1 cellular context compared by ENCODE assay signal in the genomic region with DNA sequence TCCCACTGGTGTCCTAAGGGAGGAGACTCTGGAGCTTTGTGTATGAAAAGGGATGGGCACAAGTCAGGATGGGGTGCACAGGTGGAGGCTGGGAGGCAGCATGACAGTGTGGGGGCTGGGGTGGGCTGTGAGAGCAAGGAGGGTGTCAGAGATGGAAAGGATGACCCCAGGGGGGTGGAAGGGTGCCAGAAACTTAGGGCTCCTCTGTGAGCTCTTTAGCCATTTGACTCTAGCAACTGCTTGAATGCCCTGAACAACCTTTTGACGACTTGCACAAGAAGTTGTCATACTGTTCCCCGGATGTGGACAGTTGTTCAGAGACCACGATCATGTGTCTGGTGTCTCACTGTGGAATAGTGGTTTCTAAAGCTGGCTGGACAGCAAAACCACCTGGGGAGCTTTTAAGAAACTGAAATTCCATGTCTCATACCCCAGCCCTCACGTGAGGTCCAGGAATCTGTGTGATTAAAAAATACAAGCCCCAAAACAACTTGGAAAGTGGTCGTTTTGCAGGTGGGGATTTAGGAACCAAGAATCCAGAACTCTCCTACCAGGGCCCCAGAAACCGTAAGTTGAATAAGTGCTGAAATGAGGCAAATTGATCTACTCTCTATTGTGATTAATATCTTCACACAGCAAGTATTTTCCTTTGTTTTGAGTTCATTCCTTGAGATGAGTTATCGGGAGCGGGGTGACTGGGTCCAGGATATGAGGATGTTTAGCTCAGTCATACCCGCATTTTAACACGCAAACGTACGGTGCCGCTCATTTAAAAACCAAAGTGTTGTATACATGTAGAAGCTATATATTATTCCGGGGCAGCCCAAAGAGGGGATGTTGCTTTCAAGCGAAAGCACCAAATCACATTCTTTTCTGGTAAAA.
TF ChIP-seq lines count a peak whose summit lies in the region.

No MANE protein-coding gene starts in this region.

TF ChIP-seq in H1, 55 proteins besides CTCF, POLR2A, EP300 and RAD21:
- TF ChIP-seq SIRT6 (IDR thresholded peaks at IDR 0.05; ENCODE audit: low read length), result no peak
- TF ChIP-seq, protein P1, sequence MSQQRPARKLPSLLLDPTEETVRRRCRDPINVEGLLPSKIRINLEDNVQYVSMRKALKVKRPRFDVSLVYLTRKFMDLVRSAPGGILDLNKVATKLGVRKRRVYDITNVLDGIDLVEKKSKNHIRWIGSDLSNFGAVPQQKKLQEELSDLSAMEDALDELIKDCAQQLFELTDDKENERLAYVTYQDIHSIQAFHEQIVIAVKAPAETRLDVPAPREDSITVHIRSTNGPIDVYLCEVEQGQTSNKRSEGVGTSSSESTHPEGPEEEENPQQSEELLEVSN (IDR thresholded peaks at IDR 0.05), result no peak
- TF ChIP-seq KDM4A (IDR thresholded peaks at IDR 0.05; ENCODE audit: low read depth, low read length, severe bottlenecking), result no peak
